In the genomic region with DNA sequence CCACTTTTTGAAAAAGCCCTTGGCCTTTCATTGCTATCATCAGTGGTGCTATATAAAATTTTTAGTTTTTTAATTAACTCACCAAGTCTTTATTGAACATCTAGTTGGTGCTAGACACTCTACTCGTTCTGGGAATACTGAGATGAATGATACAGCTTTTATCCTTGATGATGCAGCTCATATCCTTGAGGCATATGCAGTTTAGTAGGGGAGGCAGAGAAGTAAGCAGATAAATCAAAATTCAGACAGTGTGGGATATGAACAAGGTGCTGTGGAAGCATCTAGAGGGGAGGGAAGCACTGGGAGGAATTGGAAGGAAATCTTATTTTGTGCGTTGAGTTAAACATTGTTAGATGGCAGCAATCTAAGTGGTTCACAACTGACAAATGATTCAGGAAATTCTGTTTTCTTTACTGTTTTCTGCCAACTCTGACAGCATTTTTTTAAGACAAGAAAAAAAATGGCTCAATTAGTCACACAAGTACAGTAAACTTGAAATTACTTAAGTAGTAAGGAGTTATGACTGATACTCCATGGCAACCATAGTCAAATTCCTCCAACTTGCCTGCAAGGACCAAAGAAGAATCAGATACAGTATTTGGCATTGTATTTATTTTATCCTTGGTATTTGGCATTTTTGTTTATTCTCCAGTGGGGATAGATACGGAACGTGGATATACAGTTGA, we compare ENCODE assay signal across 24 cellular contexts.
A peak's percentile ranks its signal among the peaks of the same experiment; 100 is the strongest.
DNase-seq lines count a peak whose midpoint lies in the region; ATAC-seq, FAIRE-seq and TF ChIP-seq lines count a peak whose summit lies in the region.
"Had no signal": no experiment of that assay in that cellular context is flagged by ENCODE, and none has a peak within 500 bp of the region (broad histone marks: within the 10 kb centered on the region; RNA-seq: fewer than 3 reads in every experiment).

No MANE protein-coding gene starts in this region.

- H3K27me3 Mint-ChIP-seq in astrocyte (ENCODE audit: low read depth, unreplicated experiment) = no peaks in the 10 kb centered on the region
- H3K27me3 Mint-ChIP-seq in activated CD8-positive, alpha-beta T cell treated with anti-CD3 and anti-CD28 coated beads for 36 hours = no peaks in the 10 kb centered on the region
- H3K27me3 Mint-ChIP-seq: activated naive CD4-positive, alpha-beta T cell treated with anti-CD3 and anti-CD28 coated beads, Interleukin-2, amount 50 U/mL, for 24 hours had no signal

- CTCF ChIA-PET in activated CD8-positive, alpha-beta T cell treated with anti-CD3 and anti-CD28 coated beads for 36 hours (lab: Charles Lee) = no interaction called here

- H3K79me2 ChIP-seq in astrocyte (ENCODE audit: insufficient read depth, low read length) = no peaks in the 10 kb centered on the region

- H3K4me1 ChIP-seq in astrocyte (ENCODE audit: insufficient read depth, low read length) (no peaks in the 10 kb centered on the region), stomach (peaks cover 0 to 29% (median 22%) of the 10 kb centered on the region in 4 donors)
- H3K4me1 ChIP-seq: heart left ventricle, suprapubic skin, vagina had no signal

- no peak for TF ChIP-seq POLR2A in stomach (IDR thresholded peaks at IDR 0.05)

- no peak overlapping the region for H3K4me3 Mint-ChIP-seq in astrocyte (ENCODE audit: unreplicated experiment)
- H3K4me3 Mint-ChIP-seq in activated CD8-positive, alpha-beta T cell treated with anti-CD3 and anti-CD28 coated beads for 36 hours = no peak overlapping the region
- H3K4me3 Mint-ChIP-seq: activated naive CD4-positive, alpha-beta T cell treated with anti-CD3 and anti-CD28 coated beads, Interleukin-2, amount 50 U/mL, for 24 hours; GM23338; natural killer cell had no signal

- no peak for FAIRE-seq in astrocyte (lab: Jason Lieb, UNC)
- FAIRE-seq: pancreas, TTC549 had no signal

- TF ChIP-seq EP300 in stomach (IDR thresholded peaks at IDR 0.05) = no peak

- 48 to 69% (median 55%) methylated on average over 4 of the region's 4 CpGs for WGBS in stomach, 5 donors

- no peaks in the 10 kb centered on the region for H3K9me3 Mint-ChIP-seq in astrocyte (ENCODE audit: unreplicated experiment)
- no peaks in the 10 kb centered on the region for H3K9me3 Mint-ChIP-seq in activated CD8-positive, alpha-beta T cell treated with anti-CD3 and anti-CD28 coated beads for 36 hours
- H3K9me3 Mint-ChIP-seq: activated naive CD4-positive, alpha-beta T cell treated with anti-CD3 and anti-CD28 coated beads, Interleukin-2, amount 50 U/mL, for 24 hours had no signal

- H3K4me3 ChIP-seq in astrocyte (ENCODE audit: insufficient read depth, low read depth, low read length) (no peak overlapping the region), fibroblast of the aortic adventitia (ENCODE audit: low read depth, low read length) (no peak overlapping the region), stomach (no peak overlapping the region)
- H3K4me3 ChIP-seq: GM23338, heart left ventricle, pancreas, suprapubic skin, vagina had no signal

- no peak overlapping the region for H3K27ac Mint-ChIP-seq in astrocyte (ENCODE audit: unreplicated experiment)
- H3K27ac Mint-ChIP-seq in activated CD8-positive, alpha-beta T cell treated with anti-CD3 and anti-CD28 coated beads for 36 hours = no peak overlapping the region
- H3K27ac Mint-ChIP-seq: activated naive CD4-positive, alpha-beta T cell treated with anti-CD3 and anti-CD28 coated beads, Interleukin-2, amount 50 U/mL, for 24 hours; GM23338; natural killer cell had no signal

- no peak for ATAC-seq in activated CD8-positive, alpha-beta T cell treated with anti-CD3 and anti-CD28 coated beads for 36 hours
- no peak for ATAC-seq in GM19324 (IDR thresholded peaks at IDR 0.05; ENCODE audit: low FRiP score, unreplicated experiment)
- ATAC-seq: GM23338, heart left ventricle, left ventricle myocardium superior, natural killer cell, sciatic nerve had no signal

- no peak overlapping the region for H2AFZ ChIP-seq in astrocyte (ENCODE audit: low read depth, low read length)
- H2AFZ ChIP-seq: GM23338 had no signal

- H3K4me1 Mint-ChIP-seq in astrocyte (ENCODE audit: low read depth, unreplicated experiment) = no peaks in the 10 kb centered on the region
- no peaks in the 10 kb centered on the region for H3K4me1 Mint-ChIP-seq in activated CD8-positive, alpha-beta T cell treated with anti-CD3 and anti-CD28 coated beads for 36 hours (ENCODE audit: low read depth)
- H3K4me1 Mint-ChIP-seq: activated naive CD4-positive, alpha-beta T cell treated with anti-CD3 and anti-CD28 coated beads, Interleukin-2, amount 50 U/mL, for 24 hours; natural killer cell had no signal

- no peaks in the 10 kb centered on the region for H4K20me1 ChIP-seq in astrocyte (ENCODE audit: insufficient read depth, low read length)

- H3K27ac ChIP-seq in astrocyte (ENCODE audit: low read depth, low read length) (no peak overlapping the region), stomach (peak overlapping the region; percentile 71 to 96 (median 82))
- H3K27ac ChIP-seq: heart left ventricle, suprapubic skin, vagina had no signal

- DNase-seq in GM04503 (ENCODE audit: low read depth) (peak; percentile 6), astrocyte (ENCODE audit: low read depth) (peak; percentile 46), fibroblast of the aortic adventitia (ENCODE audit: low read depth) (peak; percentile 46), stomach (no peak), SHP77 (lab: John Stamatoyannopoulos, UW) (no peak)
- no peak for DNase-seq in activated CD8-positive, alpha-beta T cell treated with anti-CD3 and anti-CD28 coated beads for 36 hours
- DNase-seq: DMS79; effector CD8-positive, alpha-beta T cell; heart left ventricle; left ventricle myocardium superior; midbrain; natural killer cell; NCI-H1048; NCI-H187 treated with DMSO at 0.1 percent for 48 hours; NCI-H748 treated with DMSO at 0.1 percent for 48 hours; pancreas; Right ventricle myocardium superior had no signal

- H3K9ac ChIP-seq in astrocyte (ENCODE audit: low read length) = no peak overlapping the region

- H3K27me3 ChIP-seq in astrocyte (ENCODE audit: insufficient read depth, low read length) (no peaks in the 10 kb centered on the region), stomach (no peaks in the 10 kb centered on the region)
- H3K27me3 ChIP-seq: heart left ventricle, pancreas, suprapubic skin, vagina had no signal

- H3K36me3 Mint-ChIP-seq in astrocyte (ENCODE audit: low read depth, unreplicated experiment) = no peaks in the 10 kb centered on the region
- peaks cover 2% of the 10 kb centered on the region for H3K36me3 Mint-ChIP-seq in activated CD8-positive, alpha-beta T cell treated with anti-CD3 and anti-CD28 coated beads for 36 hours (ENCODE audit: low read depth)
- H3K36me3 Mint-ChIP-seq: activated naive CD4-positive, alpha-beta T cell treated with anti-CD3 and anti-CD28 coated beads, Interleukin-2, amount 50 U/mL, for 24 hours; natural killer cell had no signal

- H3K9me3 ChIP-seq in astrocyte (ENCODE audit: insufficient read depth, low read depth, low read length) = no peaks in the 10 kb centered on the region
- no peaks in the 10 kb centered on the region for H3K9me3 ChIP-seq in stomach
- H3K9me3 ChIP-seq: heart left ventricle, pancreas, suprapubic skin, vagina had no signal

- intact Hi-C loops in stomach (cut with DNase I; ENCODE audit: low total_unique reads) = no loop called here
- intact Hi-C loops in activated CD8-positive, alpha-beta T cell treated with anti-CD3 and anti-CD28 coated beads for 36 hours (cut with micrococcal nuclease) = no loop called here

- no peaks in the 10 kb centered on the region for H3K36me3 ChIP-seq in astrocyte (ENCODE audit: insufficient read depth, low read length)
- H3K36me3 ChIP-seq in stomach = peaks cover 0 to 5% (median 0%) of the 10 kb centered on the region in 4 donors
- H3K36me3 ChIP-seq: heart left ventricle, pancreas, suprapubic skin, vagina had no signal

- no peak overlapping the region for H3K4me2 ChIP-seq in astrocyte (ENCODE audit: low read length)
- H3K4me2 ChIP-seq: GM23338 had no signal

- POLR2A ChIA-PET in activated CD8-positive, alpha-beta T cell treated with anti-CD3 and anti-CD28 coated beads for 36 hours (lab: Charles Lee) = no interaction called here

- TF ChIP-seq CTCF in astrocyte (IDR thresholded peaks at IDR 0.05; ENCODE audit: insufficient read depth, low read depth, low read length) = no peak
- no peak for TF ChIP-seq CTCF in fibroblast of the aortic adventitia (IDR thresholded peaks at IDR 0.05; ENCODE audit: insufficient read depth, low read length)
- no peak for TF ChIP-seq CTCF in stomach (IDR thresholded peaks at IDR 0.05)
- no peak for TF ChIP-seq CTCF in activated CD8-positive, alpha-beta T cell treated with anti-CD3 and anti-CD28 coated beads for 36 hours (IDR thresholded peaks at IDR 0.05)

Comparison
In these comparisons a context has a peak if more than half of its experiments do, and no peak if none do; other contexts are left out.
1. DNase-seq: peak in GM04503 (single experiment), astrocyte (single experiment) and fibroblast of the aortic adventitia (single experiment); none in stomach (single experiment), activated CD8-positive, alpha-beta T cell treated with anti-CD3 and anti-CD28 coated beads for 36 hours (single experiment) and SHP77 (0 of 2).